ENCODE assay signal across 1 cellular context in genomic region chr6:150567823-150568383, GRCh38.
TF ChIP-seq lines count a peak whose summit lies in the region.

No MANE protein-coding gene starts in this region.

TF ChIP-seq in HEK293, 187 proteins besides CTCF, POLR2A, EP300 and RAD21 (continued from another document):
- TF ChIP-seq ZBTB10 (tag by site-specific recombination; IDR thresholded peaks at IDR 0.05) (no peak), ZNF23 (tag by site-specific recombination; IDR thresholded peaks at IDR 0.05; ENCODE audit: borderline replicate concordance) (no peak), ZNF324 (tag by site-specific recombination; IDR thresholded peaks at IDR 0.05) (no peak), ZBTB48 (tag by site-specific recombination; IDR thresholded peaks at IDR 0.05) (no peak), OSR2 (tag by site-specific recombination; IDR thresholded peaks at IDR 0.05) (0 out of 2 replicates have a peak, but pooled peaks have one; percentile 28), ZBTB1 (tag by site-specific recombination; IDR thresholded peaks at IDR 0.05) (no peak), ZNF776 (tag by site-specific recombination; IDR thresholded peaks at IDR 0.05; ENCODE audit: borderline replicate concordance) (no peak), PRDM4 (tag by site-specific recombination; IDR thresholded peaks at IDR 0.05) (no peak), ZBTB21 (tag by site-specific recombination; IDR thresholded peaks at IDR 0.05) (peak; percentile 10; the same call in 1 of the 2 replicates), ZNF501 (tag by site-specific recombination; IDR thresholded peaks at IDR 0.05) (no peak), TRIM28 (IDR thresholded peaks at IDR 0.05; ENCODE audit: borderline replicate concordance, low read length) (0 out of 2 replicates have a peak, but pooled peaks have one; percentile 42), ZNF148 (tag by site-specific recombination; IDR thresholded peaks at IDR 0.05; ENCODE audit: borderline replicate concordance) (no peak), ZNF677 (tag by site-specific recombination; IDR thresholded peaks at IDR 0.05) (no peak), SETDB1 (IDR thresholded peaks at IDR 0.05; ENCODE audit: insufficient read length, low read length) (no peak), ZBTB6 (tag by site-specific recombination; IDR thresholded peaks at IDR 0.05) (no peak), ZNF555 (tag by site-specific recombination; conservative IDR thresholded peaks at IDR 0.05) (no peak), ZBTB7A (tag by site-specific recombination; IDR thresholded peaks at IDR 0.05; ENCODE audit: low read depth) (no peak), ZFP37 (tag by site-specific recombination; IDR thresholded peaks at IDR 0.05) (no peak), YY2 (tag by site-specific recombination; IDR thresholded peaks at IDR 0.05) (peak; percentile 66), PBX3 (CRISPR knock-in tag; IDR thresholded peaks at IDR 0.05) (no peak), SCRT1 (tag by site-specific recombination; IDR thresholded peaks at IDR 0.05; ENCODE audit: borderline replicate concordance) (peak; percentile 62; the same call in 1 of the 2 replicates), ZNF202 (tag by site-specific recombination; IDR thresholded peaks at IDR 0.05; ENCODE audit: borderline replicate concordance) (no peak), YY1 (tag by site-specific recombination; IDR thresholded peaks at IDR 0.05) (no peak), ZSCAN18 (tag by site-specific recombination; IDR thresholded peaks at IDR 0.05) (no peak), EGR2 (tag by site-specific recombination; IDR thresholded peaks at IDR 0.05; ENCODE audit: low read depth) (no peak), ZNF155 (tag by site-specific recombination; IDR thresholded peaks at IDR 0.05) (no peak), KLF7 (tag by site-specific recombination; IDR thresholded peaks at IDR 0.05; ENCODE audit: borderline replicate concordance) (no peak), ZNF174 (tag by site-specific recombination; IDR thresholded peaks at IDR 0.05) (no peak), ZNF394 (tag by site-specific recombination; IDR thresholded peaks at IDR 0.05; ENCODE audit: borderline replicate concordance) (no peak), SCRT2 (tag by site-specific recombination; IDR thresholded peaks at IDR 0.05) (peak; percentile 96), ZBTB20 (tag by site-specific recombination; IDR thresholded peaks at IDR 0.05) (no peak), FEZF1 (tag by site-specific recombination; IDR thresholded peaks at IDR 0.05) (peak; percentile 88), ZNF624 (tag by site-specific recombination; IDR thresholded peaks at IDR 0.05) (no peak), ZNF830 (tag by site-specific recombination; IDR thresholded peaks at IDR 0.05; ENCODE audit: low read depth) (no peak), HOXC10 (CRISPR knock-in tag; IDR thresholded peaks at IDR 0.05) (no peak), ZIC2 (tag by site-specific recombination; IDR thresholded peaks at IDR 0.05) (peak; percentile 72)
